Comparison of ENCODE assay signal across 8 cellular contexts in genomic region chr1:25338188-25338981, GRCh38. TPM values are rescaled to one million over a fixed set of nuclear protein-coding genes. Genes with fewer than 3 reads are reported as not detected.
A peak's percentile ranks its signal among the peaks of the same experiment; 100 is the strongest.
DNase-seq lines count a peak whose midpoint lies in the region; ATAC-seq and TF ChIP-seq lines count a peak whose summit lies in the region.

TMEM50A (plus strand) TSS chr1:25338334; CDS start chr1:25340487, 2,153 bp downstream.

- H3K27ac ChIP-seq in liver (ENCODE audit: low read depth in 1 of 2, low read length in 2 of 2) = peak within 1 kb of the TSS; percentile 94 to 96

- H3K9me3 Mint-ChIP-seq in CD14-positive monocyte = no peaks in the 10 kb centered on the region
- no peaks in the 10 kb centered on the region for H3K9me3 Mint-ChIP-seq in activated CD4-positive, alpha-beta memory T cell treated with anti-CD3 and anti-CD28 coated beads for 36 hours

- intact Hi-C loops in CD14-positive monocyte (cut with micrococcal nuclease) = loop anchor here in 1 of 2 donors (2.0 to 5.0 kb wide), 2 partner anchors 70 to 91 kb away; partner anchors contain the start of gene RSRP1
- intact Hi-C loops in activated CD4-positive, alpha-beta memory T cell treated with anti-CD3 and anti-CD28 coated beads for 36 hours (cut with micrococcal nuclease) = loop anchor here (2.0 to 5.0 kb wide), 2 partner anchors 92 to 94 kb away; partner anchors contain the start of genes MACO1 and RSRP1

- H3K27me3 Mint-ChIP-seq in CD14-positive monocyte (ENCODE audit: low read depth in 3 of 3) = no peaks in the 10 kb centered on the region
- H3K27me3 Mint-ChIP-seq in activated CD4-positive, alpha-beta memory T cell treated with anti-CD3 and anti-CD28 coated beads for 36 hours = no peaks in the 10 kb centered on the region

- peaks cover 0 to 5% (median 2%) of the 10 kb centered on the region in 4 donors for H3K36me3 ChIP-seq in liver (ENCODE audit: control insufficient read depth in 4 of 4, insufficient read depth in 3 of 4, low read depth in 1 of 4, low read length in 3 of 4)

- H3K9ac ChIP-seq in liver (ENCODE audit: low read depth in 1 of 2, low read length in 2 of 2) = peak within 1 kb of the TSS; percentile 87 to 89

- POLR2A ChIA-PET in activated CD4-positive, alpha-beta memory T cell treated with anti-CD3 and anti-CD28 coated beads for 36 hours (lab: Charles Lee) = interaction anchor here (1.0 to 1.5 kb wide), 2 partner anchors 11 to 106 kb away, joined by 5 to 6 read pairs; partner anchors contain the start of gene SYF2

- WGBS in liver = under 1% methylated on average over 68 of the region's 75 CpGs

- ATAC-seq in GM19351 (IDR thresholded peaks at IDR 0.05; ENCODE audit: unreplicated experiment) (peak; percentile 62), HG03520 (IDR thresholded peaks at IDR 0.05; ENCODE audit: unreplicated experiment) (peak; percentile 66)

- peak within 1 kb of the TSS; percentile 91 to 98 (median 95) for H3K27ac Mint-ChIP-seq in CD14-positive monocyte
- H3K27ac Mint-ChIP-seq in activated CD4-positive, alpha-beta memory T cell treated with anti-CD3 and anti-CD28 coated beads for 36 hours = peak within 1 kb of the TSS; percentile 87

- H3K4me3 Mint-ChIP-seq in CD14-positive monocyte = peak within 1 kb of the TSS; percentile 95 to 99
- H3K4me3 Mint-ChIP-seq in activated CD4-positive, alpha-beta memory T cell treated with anti-CD3 and anti-CD28 coated beads for 36 hours = peak within 1 kb of the TSS; percentile 88

- H3K9me3 ChIP-seq in liver (ENCODE audit: control insufficient read depth in 4 of 4, low read length in 3 of 4) = no peaks in the 10 kb centered on the region

- H3K4me3 ChIP-seq in liver (ENCODE audit: low read depth in 1 of 3, low read length in 3 of 3) = peak within 1 kb of the TSS; percentile 90 to 99 (median 95)

- TF ChIP-seq CTCF in CD14-positive monocyte (IDR thresholded peaks at IDR 0.05) (no peak), liver (IDR thresholded peaks at IDR 0.05; ENCODE audit: low read depth, low read length, missing input control) (no peak)

- H3K4me1 ChIP-seq in liver (ENCODE audit: control insufficient read depth in 4 of 4, insufficient read depth in 4 of 4, low read length in 3 of 4) = peaks cover 3 to 12% (median 8%) of the 10 kb centered on the region in 4 donors

- H3K4me1 Mint-ChIP-seq in CD14-positive monocyte = peaks cover 24% of the 10 kb centered on the region
- H3K4me1 Mint-ChIP-seq in activated CD4-positive, alpha-beta memory T cell treated with anti-CD3 and anti-CD28 coated beads for 36 hours (ENCODE audit: low read depth) = peaks cover 29% of the 10 kb centered on the region

- CTCF ChIA-PET in activated CD4-positive, alpha-beta memory T cell treated with anti-CD3 and anti-CD28 coated beads for 36 hours (lab: Charles Lee) = no interaction called here

- no peaks in the 10 kb centered on the region for H3K27me3 ChIP-seq in liver (ENCODE audit: control insufficient read depth in 4 of 4, insufficient read depth in 4 of 4, low read length in 3 of 4)

- DNase-seq in CD14-positive monocyte (ENCODE audit: low spot score) (peak; percentile 90), NCI-H82 (lab: John Stamatoyannopoulos, UW) (peak; percentile 91), dermis microvascular lymphatic vessel endothelial cell (ENCODE audit: low read depth in 2 of 2) (peak; percentile 69 to 87)
- DNase-seq in activated CD4-positive, alpha-beta memory T cell treated with anti-CD3 and anti-CD28 coated beads for 36 hours = peak; percentile 93
- DNase-seq in stimulated activated CD4-positive, alpha-beta T cell treated with anti-CD3 and anti-CD28 coated beads, Interleukin-4, amount 100 ng/mL, for 4 hours = peak; percentile 85 to 87

- peaks cover 17 to 34% of the 10 kb centered on the region in 2 donors for H3K36me3 Mint-ChIP-seq in CD14-positive monocyte
- H3K36me3 Mint-ChIP-seq in activated CD4-positive, alpha-beta memory T cell treated with anti-CD3 and anti-CD28 coated beads for 36 hours = peaks cover 7% of the 10 kb centered on the region

- TF ChIP-seq RAD21 in liver (IDR thresholded peaks at IDR 0.05) = no peak

TF ChIP-seq in liver, 16 proteins besides CTCF, POLR2A, EP300 and RAD21:
- TF ChIP-seq, protein P1, sequence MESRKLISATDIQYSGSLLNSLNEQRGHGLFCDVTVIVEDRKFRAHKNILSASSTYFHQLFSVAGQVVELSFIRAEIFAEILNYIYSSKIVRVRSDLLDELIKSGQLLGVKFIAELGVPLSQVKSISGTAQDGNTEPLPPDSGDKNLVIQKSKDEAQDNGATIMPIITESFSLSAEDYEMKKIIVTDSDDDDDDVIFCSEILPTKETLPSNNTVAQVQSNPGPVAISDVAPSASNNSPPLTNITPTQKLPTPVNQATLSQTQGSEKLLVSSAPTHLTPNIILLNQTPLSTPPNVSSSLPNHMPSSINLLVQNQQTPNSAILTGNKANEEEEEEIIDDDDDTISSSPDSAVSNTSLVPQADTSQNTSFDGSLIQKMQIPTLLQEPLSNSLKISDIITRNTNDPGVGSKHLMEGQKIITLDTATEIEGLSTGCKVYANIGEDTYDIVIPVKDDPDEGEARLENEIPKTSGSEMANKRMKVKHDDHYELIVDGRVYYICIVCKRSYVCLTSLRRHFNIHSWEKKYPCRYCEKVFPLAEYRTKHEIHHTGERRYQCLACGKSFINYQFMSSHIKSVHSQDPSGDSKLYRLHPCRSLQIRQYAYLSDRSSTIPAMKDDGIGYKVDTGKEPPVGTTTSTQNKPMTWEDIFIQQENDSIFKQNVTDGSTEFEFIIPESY (IDR thresholded peaks at IDR 0.05) = no peak
- TF ChIP-seq NR2F2 (IDR thresholded peaks at IDR 0.05) (no peak), YY1 (IDR thresholded peaks at IDR 0.05) (peak; percentile 26), GABPA (IDR thresholded peaks at IDR 0.05 in 1 of 2, conservative IDR thresholded peaks at IDR 0.05 in 1 of 2) (peak in 1 of 2 donors; percentile 36)
- TF ChIP-seq, protein P2, sequence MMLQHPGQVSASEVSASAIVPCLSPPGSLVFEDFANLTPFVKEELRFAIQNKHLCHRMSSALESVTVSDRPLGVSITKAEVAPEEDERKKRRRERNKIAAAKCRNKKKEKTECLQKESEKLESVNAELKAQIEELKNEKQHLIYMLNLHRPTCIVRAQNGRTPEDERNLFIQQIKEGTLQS (IDR thresholded peaks at IDR 0.05) = no peak
- TF ChIP-seq, protein P3, sequence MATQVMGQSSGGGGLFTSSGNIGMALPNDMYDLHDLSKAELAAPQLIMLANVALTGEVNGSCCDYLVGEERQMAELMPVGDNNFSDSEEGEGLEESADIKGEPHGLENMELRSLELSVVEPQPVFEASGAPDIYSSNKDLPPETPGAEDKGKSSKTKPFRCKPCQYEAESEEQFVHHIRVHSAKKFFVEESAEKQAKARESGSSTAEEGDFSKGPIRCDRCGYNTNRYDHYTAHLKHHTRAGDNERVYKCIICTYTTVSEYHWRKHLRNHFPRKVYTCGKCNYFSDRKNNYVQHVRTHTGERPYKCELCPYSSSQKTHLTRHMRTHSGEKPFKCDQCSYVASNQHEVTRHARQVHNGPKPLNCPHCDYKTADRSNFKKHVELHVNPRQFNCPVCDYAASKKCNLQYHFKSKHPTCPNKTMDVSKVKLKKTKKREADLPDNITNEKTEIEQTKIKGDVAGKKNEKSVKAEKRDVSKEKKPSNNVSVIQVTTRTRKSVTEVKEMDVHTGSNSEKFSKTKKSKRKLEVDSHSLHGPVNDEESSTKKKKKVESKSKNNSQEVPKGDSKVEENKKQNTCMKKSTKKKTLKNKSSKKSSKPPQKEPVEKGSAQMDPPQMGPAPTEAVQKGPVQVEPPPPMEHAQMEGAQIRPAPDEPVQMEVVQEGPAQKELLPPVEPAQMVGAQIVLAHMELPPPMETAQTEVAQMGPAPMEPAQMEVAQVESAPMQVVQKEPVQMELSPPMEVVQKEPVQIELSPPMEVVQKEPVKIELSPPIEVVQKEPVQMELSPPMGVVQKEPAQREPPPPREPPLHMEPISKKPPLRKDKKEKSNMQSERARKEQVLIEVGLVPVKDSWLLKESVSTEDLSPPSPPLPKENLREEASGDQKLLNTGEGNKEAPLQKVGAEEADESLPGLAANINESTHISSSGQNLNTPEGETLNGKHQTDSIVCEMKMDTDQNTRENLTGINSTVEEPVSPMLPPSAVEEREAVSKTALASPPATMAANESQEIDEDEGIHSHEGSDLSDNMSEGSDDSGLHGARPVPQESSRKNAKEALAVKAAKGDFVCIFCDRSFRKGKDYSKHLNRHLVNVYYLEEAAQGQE (IDR thresholded peaks at IDR 0.05) = peak; percentile 30

RNA-seq across cellular contexts. Expression of gene TMEM50A, which starts in this region (rescaled TPM):
- 100 to 1,000 TPM; 277 to 305 TPM for polyA plus RNA-seq in CD14-positive monocyte
- total RNA-seq in activated CD4-positive, alpha-beta memory T cell treated with anti-CD3 and anti-CD28 coated beads for 36 hours = 100 to 1,000 TPM; 124 to 128 TPM
- total RNA-seq in dermis microvascular lymphatic vessel endothelial cell = 192 and 202 TPM in 2 replicates
- total RNA-seq in liver = 10 to 100 TPM; 33.9 to 42.4 TPM
- polyA plus RNA-seq in liver = 10 to 100 TPM; 22.4 to 64.2 TPM

Comparison
In these comparisons a context has a peak if more than half of its experiments do, and no peak if none do; other contexts are left out.
1. Peak in every context shown above with its lines: DNase-seq, ATAC-seq, H3K4me3 ChIP-seq and H3K27ac ChIP-seq.
2. RNA of gene TMEM50A (polyA plus RNA-seq): 277 to 305 TPM in CD14-positive monocyte; 22.4 to 64.2 TPM in liver; every median in the first group is over 4 times any median in the second.